In genomic region chr4:124044330-124044729, GRCh38 we compare ENCODE assay signal across 19 cellular contexts.
DNase-seq lines count a peak whose midpoint lies in the region; ATAC-seq and TF ChIP-seq lines count a peak whose summit lies in the region.
"Had no signal": no experiment of that assay in that cellular context is flagged by ENCODE, and none has a peak within 500 bp of the region (broad histone marks: within the 10 kb centered on the region; RNA-seq: fewer than 3 reads in every experiment).

No MANE protein-coding gene starts in this region.

- no peak for ATAC-seq in left cardiac atrium
- ATAC-seq: CD8-positive, alpha-beta T cell had no signal

- H3K79me2 ChIP-seq in PC-9 (ENCODE audit: low read depth), result no peaks in the 10 kb centered on the region

- no peaks in the 10 kb centered on the region for H3F3A ChIP-seq in PC-9 (ENCODE audit: insufficient read depth, low read depth)

- H3K27me3 ChIP-seq in PC-9 (ENCODE audit: insufficient read depth, low read depth) (no peaks in the 10 kb centered on the region), esophagus squamous epithelium (no peaks in the 10 kb centered on the region)
- H3K27me3 ChIP-seq: BLaER1 had no signal

- POLR2A ChIA-PET in PC-9 (lab: Charles Lee; ENCODE audit: unreplicated experiment), result no interaction called here

- H3K4me3 ChIP-seq in PC-9 (no peak overlapping the region), esophagus squamous epithelium (no peak overlapping the region)
- H3K4me3 ChIP-seq: BLaER1, HAP-1 had no signal

- H3K4me3 Mint-ChIP-seq in mesothelial cell of epicardium, result no peak overlapping the region
- H3K4me3 Mint-ChIP-seq in type B pancreatic cell, result peak overlapping the region; percentile 72
- H3K4me3 Mint-ChIP-seq: B cell; CD4-positive, CD25-positive, alpha-beta regulatory T cell; CD8-positive, alpha-beta T cell; HFFc6 had no signal

- H3K27me3 Mint-ChIP-seq in mesothelial cell of epicardium (ENCODE audit: low read depth) (no peaks in the 10 kb centered on the region), type B pancreatic cell (no peaks in the 10 kb centered on the region)
- H3K27me3 Mint-ChIP-seq: B cell; CD4-positive, CD25-positive, alpha-beta regulatory T cell had no signal

- H3K9me3 ChIP-seq in PC-9 (ENCODE audit: insufficient read depth, low read depth), result no peaks in the 10 kb centered on the region
- H3K9me3 ChIP-seq in esophagus squamous epithelium, result no peaks in the 10 kb centered on the region
- H3K9me3 ChIP-seq: BLaER1 had no signal

- intact Hi-C loops in PC-9 (cut with micrococcal nuclease; ENCODE audit: unreplicated experiment), result no loop called here
- intact Hi-C loops in esophagus squamous epithelium (cut with DNase I), result no loop called here
- intact Hi-C loops in left cardiac atrium (cut with DNase I), result no loop called here

- CTCF ChIA-PET in PC-9 (lab: Charles Lee), result no interaction called here

- DNase-seq in PC-9 (no peak), esophagus squamous epithelium (lab: John Stamatoyannopoulos, UW) (no peak), mesothelial cell of epicardium (ENCODE audit: low spot score in 2 of 2, unreplicated experiment in 2 of 2) (no peak), type B pancreatic cell (ENCODE audit: extremely low spot score, unreplicated experiment) (no peak), left cardiac atrium (no peak), anterior cingulate cortex (lab: John Stamatoyannopoulos, UW) (no peak)
- DNase-seq in activated CD4-positive, alpha-beta T cell treated with anti-CD3 and anti-CD28 coated beads, Interleukin-2, amount 50 U/mL, for 48 hours, result no peak
- DNase-seq: CD4-positive, CD25-positive, alpha-beta regulatory T cell; CD8-positive, alpha-beta T cell; DMS 273 treated with DMSO at 0.1 percent for 48 hours; DMS79; GF-D8; GOT3; HFFc6 had no signal

- H3K9me2 ChIP-seq in PC-9 (ENCODE audit: insufficient read depth), result no peaks in the 10 kb centered on the region

- no peak for TF ChIP-seq CTCF in PC-9 (conservative IDR thresholded peaks at IDR 0.05)
- no peak for TF ChIP-seq CTCF in esophagus squamous epithelium (IDR thresholded peaks at IDR 0.05)
- TF ChIP-seq CTCF in mesothelial cell of epicardium (IDR thresholded peaks at IDR 0.05; ENCODE audit: unreplicated experiment), result no peak
- TF ChIP-seq CTCF in type B pancreatic cell (conservative IDR thresholded peaks at IDR 0.05), result no peak

- H3K27ac ChIP-seq in PC-9, result no peak overlapping the region
- H3K27ac ChIP-seq in esophagus squamous epithelium, result peak overlapping the region in 3 of 4 donors; percentile 36 to 57 (median 40)
- H3K27ac ChIP-seq: 22Rv1, BLaER1, C4-2B had no signal

- no peak for TF ChIP-seq POLR2A in esophagus squamous epithelium (IDR thresholded peaks at IDR 0.05)

- H3K4me1 Mint-ChIP-seq in mesothelial cell of epicardium (peaks cover 7% of the 10 kb centered on the region), type B pancreatic cell (ENCODE audit: unreplicated experiment) (no peaks in the 10 kb centered on the region)
- H3K4me1 Mint-ChIP-seq: B cell; CD4-positive, CD25-positive, alpha-beta regulatory T cell had no signal

- peak overlapping the region; percentile 50 for H3K4me2 ChIP-seq in PC-9
- H3K4me2 ChIP-seq: BLaER1 had no signal

- no peaks in the 10 kb centered on the region for H4K20me1 ChIP-seq in PC-9 (ENCODE audit: insufficient read depth)
- H4K20me1 ChIP-seq: BLaER1 had no signal

- H2AFZ ChIP-seq in PC-9, result peak overlapping the region; percentile 70

- H3K27ac Mint-ChIP-seq in mesothelial cell of epicardium, result peak overlapping the region; percentile 16
- H3K27ac Mint-ChIP-seq in type B pancreatic cell, result peak overlapping the region; percentile 98
- H3K27ac Mint-ChIP-seq: B cell; CD4-positive, CD25-positive, alpha-beta regulatory T cell; CD8-positive, alpha-beta T cell; HFFc6 had no signal

- H3K36me3 Mint-ChIP-seq in mesothelial cell of epicardium (peaks cover 10% of the 10 kb centered on the region), type B pancreatic cell (peaks cover 6% of the 10 kb centered on the region)
- H3K36me3 Mint-ChIP-seq: CD4-positive, CD25-positive, alpha-beta regulatory T cell; CD8-positive, alpha-beta T cell had no signal

- H3K9me3 Mint-ChIP-seq in mesothelial cell of epicardium, result peaks cover 39% of the 10 kb centered on the region
- H3K9me3 Mint-ChIP-seq in type B pancreatic cell, result peaks cover 7% of the 10 kb centered on the region
- H3K9me3 Mint-ChIP-seq: HFFc6 had no signal

- peaks cover 15% of the 10 kb centered on the region for H3K4me1 ChIP-seq in PC-9 (replicated peaks; ENCODE audit: insufficient read depth)
- peaks cover 0 to 20% (median 4%) of the 10 kb centered on the region in 3 donors for H3K4me1 ChIP-seq in esophagus squamous epithelium

- no TSS peak for BruUV-seq in PC-9 (replicated peaks; lab: Mats Ljungman, UMichigan)

- H3K36me3 ChIP-seq in PC-9 (ENCODE audit: low read depth) (no peaks in the 10 kb centered on the region), esophagus squamous epithelium (no peaks in the 10 kb centered on the region)
- H3K36me3 ChIP-seq: BLaER1, HAP-1 had no signal
